In the genomic region with DNA sequence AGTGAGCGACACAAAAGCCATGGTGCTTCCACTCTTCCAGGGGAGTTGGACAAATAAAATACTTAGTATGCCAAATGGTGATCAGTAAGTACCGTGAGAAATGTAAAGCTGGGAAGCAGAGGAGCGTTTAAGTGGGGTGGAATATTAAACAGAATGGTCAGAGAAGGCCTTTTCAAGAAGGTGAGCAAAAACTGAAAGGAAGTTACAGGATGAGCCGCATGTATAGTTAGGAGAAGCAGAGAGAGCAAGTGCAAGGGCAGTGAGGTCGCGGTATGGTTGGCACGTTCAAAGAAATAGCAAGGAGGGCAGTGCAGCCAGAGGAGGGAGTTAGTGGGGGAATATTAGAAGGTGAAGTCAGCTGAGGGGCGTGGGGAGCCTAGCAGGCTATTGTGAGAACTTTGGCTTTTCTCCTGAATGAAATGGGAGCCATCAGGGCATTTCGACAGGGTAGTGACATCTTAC, we compare ENCODE assay signal across 8 cellular contexts. TPM values are rescaled to one million over a fixed set of nuclear protein-coding genes. Genes with fewer than 3 reads are reported as not detected.
DNase-seq lines count a peak whose midpoint lies in the region; ATAC-seq and TF ChIP-seq lines count a peak whose summit lies in the region.

No MANE protein-coding gene starts in this region.

- TF ChIP-seq CTCF in KMS-11 (conservative IDR thresholded peaks at IDR 0.05; ENCODE audit: low read depth, low read length) (no peak; the same call in 1 of the 2 replicates), MCF 10A (IDR thresholded peaks at IDR 0.05; ENCODE audit: unreplicated experiment) (no peak), foreskin keratinocyte (conservative IDR thresholded peaks at IDR 0.05) (no peak), GM20000 (IDR thresholded peaks at IDR 0.05; ENCODE audit: extremely low read depth, missing control alignments) (no peak)

- H3K4me3 ChIP-seq in CD8-positive, alpha-beta memory T cell (ENCODE audit: low read length), result peak overlapping the region; percentile 85
- H3K4me3 ChIP-seq in KMS-11 (IDR thresholded peaks at IDR 0.05; ENCODE audit: insufficient read depth, low read depth, low read length), result peak overlapping the region; percentile 81
- H3K4me3 ChIP-seq in mesodermal cell (ENCODE audit: extremely low read depth, insufficient read depth, low read length, poor library complexity, severe bottlenecking), result peak overlapping the region; percentile 86

- 39 to 48% methylated on average over 9 of the region's 9 CpGs for WGBS in mesodermal cell (ENCODE audit: insufficient coverage in 2 of 2), 2 experiments

- H3K27me3 ChIP-seq in CD8-positive, alpha-beta memory T cell (ENCODE audit: insufficient read depth, low read length, poor library complexity, severe bottlenecking), result no peaks in the 10 kb centered on the region
- H3K27me3 ChIP-seq in KMS-11 (ENCODE audit: insufficient read depth, low read depth) (no peaks in the 10 kb centered on the region), foreskin keratinocyte (no peaks in the 10 kb centered on the region)

- peaks cover 62 to 73% (median 70%) of the 10 kb centered on the region in 3 donors for H3K4me1 Mint-ChIP-seq in CD8-positive, alpha-beta memory T cell
- H3K4me1 Mint-ChIP-seq in MCF 10A (ENCODE audit: insufficient read depth, unreplicated experiment), result peaks cover 35% of the 10 kb centered on the region

- CTCF ChIA-PET in CD8-positive, alpha-beta memory T cell (lab: Charles Lee), result interaction anchor here (1.8 to 2.5 kb wide), 2 partner anchors 27 to 31 kb away, joined by 5 to 12 read pairs; a partner anchor contains a TSS
- CTCF ChIA-PET in MCF 10A (lab: Yijun Ruan, JAX), result interaction anchor here (0.6 to 1.2 kb wide), 2 partner anchors 31 to 441 kb away, joined by 3 read pairs; no protein-coding TSS in a partner anchor

- no peaks in the 10 kb centered on the region for H3K9me3 ChIP-seq in CD8-positive, alpha-beta memory T cell (ENCODE audit: low read length)
- H3K9me3 ChIP-seq in mesodermal cell (ENCODE audit: control insufficient read depth, low read length), result no peaks in the 10 kb centered on the region

- POLR2A ChIA-PET in CD8-positive, alpha-beta memory T cell (lab: Charles Lee), result interaction anchor here (0.8 kb wide), 1 partner anchor 27 kb away, joined by 3 read pairs; a partner anchor contains a TSS
- POLR2A ChIA-PET in MCF 10A (lab: Yijun Ruan, JAX), result interaction anchor here (0.6 to 3.3 kb wide), 15 partner anchors 10 to 396 kb away, joined by 3 to 30 read pairs (median 4); a partner anchor contains a TSS

- H3K27me3 Mint-ChIP-seq in CD8-positive, alpha-beta memory T cell, result peaks cover 0 to 6% of the 10 kb centered on the region in 2 donors
- no peaks in the 10 kb centered on the region for H3K27me3 Mint-ChIP-seq in MCF 10A (ENCODE audit: insufficient read depth, unreplicated experiment)

- H3K36me3 ChIP-seq in CD8-positive, alpha-beta memory T cell (ENCODE audit: insufficient read depth, low read length), result peaks cover 21% of the 10 kb centered on the region
- H3K36me3 ChIP-seq in KMS-11 (ENCODE audit: insufficient read depth) (no peaks in the 10 kb centered on the region), mesodermal cell (ENCODE audit: control insufficient read depth, insufficient read depth, low read length) (peaks cover 45% of the 10 kb centered on the region)

- peak overlapping the region; percentile 86 to 98 (median 94) for H3K4me3 Mint-ChIP-seq in CD8-positive, alpha-beta memory T cell
- H3K4me3 Mint-ChIP-seq in MCF 10A (ENCODE audit: unreplicated experiment), result peak overlapping the region; percentile 94

- peaks cover 3 to 54% (median 9%) of the 10 kb centered on the region in 3 donors for H3K36me3 Mint-ChIP-seq in CD8-positive, alpha-beta memory T cell
- peaks cover 29% of the 10 kb centered on the region for H3K36me3 Mint-ChIP-seq in MCF 10A (ENCODE audit: insufficient read depth, unreplicated experiment)

- H2AFZ ChIP-seq in KMS-11 (ENCODE audit: low read depth), result peak overlapping the region; percentile 74; the same call in 1 of the 2 replicates

- peak overlapping the region; percentile 79 for H3K27ac ChIP-seq in CD8-positive, alpha-beta memory T cell (ENCODE audit: low read depth, low read length)
- H3K27ac ChIP-seq in KMS-11 (peak overlapping the region; percentile 63), mesodermal cell (ENCODE audit: low read depth, low read length, severe bottlenecking) (no peak overlapping the region), foreskin keratinocyte (no peak overlapping the region)

- peaks cover 51% of the 10 kb centered on the region for H3K4me1 ChIP-seq in CD8-positive, alpha-beta memory T cell (ENCODE audit: insufficient read depth, low read length)
- H3K4me1 ChIP-seq in KMS-11 (ENCODE audit: low read depth, poor library complexity, severe bottlenecking) (peaks cover 41% of the 10 kb centered on the region), mesodermal cell (ENCODE audit: control insufficient read depth, insufficient read depth, low read length, poor library complexity, severe bottlenecking) (peaks cover 14% of the 10 kb centered on the region), foreskin keratinocyte (peaks cover 3% of the 10 kb centered on the region)

- H3K79me2 ChIP-seq in KMS-11 (ENCODE audit: insufficient read depth, low read depth), result peaks cover 46% of the 10 kb centered on the region

- peak overlapping the region; percentile 83 to 99 (median 93) for H3K27ac Mint-ChIP-seq in CD8-positive, alpha-beta memory T cell
- peak overlapping the region; percentile 94 for H3K27ac Mint-ChIP-seq in MCF 10A (ENCODE audit: low read depth, unreplicated experiment)

- H3K9ac ChIP-seq in KMS-11, result peak overlapping the region; percentile 75; the same call in 1 of the 2 replicates

- intact Hi-C loops in MCF 10A (cut with micrococcal nuclease), result no loop called here

- no TSS peak for BruUV-seq in MCF 10A (replicated peaks; lab: Mats Ljungman, UMichigan)

- DNase-seq in CD8-positive, alpha-beta memory T cell, result no peak
- DNase-seq in MCF 10A (ENCODE audit: unreplicated experiment), result no peak
- DNase-seq in foreskin keratinocyte, result no peak
- DNase-seq in GM20000 (ENCODE audit: low spot score), result no peak
- no peak for DNase-seq in NCI-H1048 (lab: John Stamatoyannopoulos, UW)

- no peaks in the 10 kb centered on the region for H4K20me1 ChIP-seq in KMS-11 (ENCODE audit: insufficient read depth)

- ATAC-seq in foreskin keratinocyte (no peak), HG02763 (IDR thresholded peaks at IDR 0.05; ENCODE audit: unreplicated experiment) (no peak)

- peak overlapping the region; percentile 74 for H3K4me2 ChIP-seq in KMS-11

- H3K9me3 Mint-ChIP-seq in CD8-positive, alpha-beta memory T cell, result no peaks in the 10 kb centered on the region
- no peaks in the 10 kb centered on the region for H3K9me3 Mint-ChIP-seq in MCF 10A (ENCODE audit: unreplicated experiment)

RNA-seq across cellular contexts. Expression of a gene that starts 0.7 kb away (rescaled TPM):
- total RNA-seq in CD8-positive, alpha-beta memory T cell, result 100 to 1,000 TPM; 184 to 205 TPM
- 190 TPM for polyA plus RNA-seq in CD8-positive, alpha-beta memory T cell
- total RNA-seq in MCF 10A (2022) (120 and 141 TPM in 2 replicates), foreskin keratinocyte (170 and 176 TPM in 2 replicates)
- 133 TPM for polyA plus RNA-seq in mesodermal cell (2013, experiment 1 of 2)
- 103 TPM for polyA plus RNA-seq in mesodermal cell (2013, experiment 2 of 2)
- polyA plus RNA-seq in foreskin keratinocyte, result 207 and 211 TPM in 2 replicates

RNA-seq across cellular contexts. Expression of a gene that starts 4.2 kb away (rescaled TPM):
- total RNA-seq in CD8-positive, alpha-beta memory T cell, result 10 to 100 TPM; 85.8 to 94.7 TPM
- polyA plus RNA-seq in CD8-positive, alpha-beta memory T cell, result 32.9 TPM
- total RNA-seq in MCF 10A (2022), result 27.9 and 38.9 TPM in 2 replicates
- polyA plus RNA-seq in mesodermal cell (2013, experiment 1 of 2), result 20.3 TPM
- polyA plus RNA-seq in mesodermal cell (2013, experiment 2 of 2), result 12.6 TPM
- total RNA-seq in foreskin keratinocyte, result 28.5 and 33.3 TPM in 2 replicates
- 27.1 and 34.1 TPM in 2 replicates for polyA plus RNA-seq in foreskin keratinocyte

RNA-seq across cellular contexts. Expression of a gene that starts 5.0 kb away (rescaled TPM):
- total RNA-seq in CD8-positive, alpha-beta memory T cell, result 10 to 100 TPM; 39.7 to 41.7 TPM
- 1.9 TPM for polyA plus RNA-seq in CD8-positive, alpha-beta memory T cell
- 56.3 and 68.4 TPM in 2 replicates for total RNA-seq in MCF 10A (2022)
- polyA plus RNA-seq in mesodermal cell (2013, experiment 1 of 2), result 71.6 TPM
- polyA plus RNA-seq in mesodermal cell (2013, experiment 2 of 2), result 57.1 TPM
- total RNA-seq in foreskin keratinocyte, result 90.6 and 99.1 TPM in 2 replicates
- 93.3 and 101 TPM in 2 replicates for polyA plus RNA-seq in foreskin keratinocyte

RNA-seq across cellular contexts. Expression of a gene that starts 17.4 kb away (rescaled TPM):
- total RNA-seq in CD8-positive, alpha-beta memory T cell, result 1 to 10 TPM; 2.7 to 3.4 TPM
- polyA plus RNA-seq in CD8-positive, alpha-beta memory T cell, result 0.43 TPM
- total RNA-seq in MCF 10A (2022), result 3.6 and 4.8 TPM in 2 replicates
- 6.6 TPM for polyA plus RNA-seq in mesodermal cell (2013, experiment 1 of 2)
- 5.2 TPM for polyA plus RNA-seq in mesodermal cell (2013, experiment 2 of 2)
- 12.4 and 12.9 TPM in 2 replicates for total RNA-seq in foreskin keratinocyte
- 17.0 and 17.7 TPM in 2 replicates for polyA plus RNA-seq in foreskin keratinocyte

RNA-seq across cellular contexts. Expression of a gene that starts 27.3 kb away (rescaled TPM):
- 10 to 100 TPM; 28.9 to 32.1 TPM for total RNA-seq in CD8-positive, alpha-beta memory T cell
- 16.0 TPM for polyA plus RNA-seq in CD8-positive, alpha-beta memory T cell
- 23.9 and 31.4 TPM in 2 replicates for total RNA-seq in MCF 10A (2022)
- polyA plus RNA-seq in mesodermal cell (2013, experiment 1 of 2), result 16.0 TPM
- 13.5 TPM for polyA plus RNA-seq in mesodermal cell (2013, experiment 2 of 2)
- total RNA-seq in foreskin keratinocyte, result 30.1 and 32.9 TPM in 2 replicates
- 23.6 and 25.9 TPM in 2 replicates for polyA plus RNA-seq in foreskin keratinocyte

Comparison
In these comparisons a context has a peak if more than half of its experiments do, and no peak if none do; other contexts are left out.
1. H3K27ac ChIP-seq: peak in CD8-positive, alpha-beta memory T cell (single experiment) and KMS-11 (single experiment); none in mesodermal cell (single experiment) and foreskin keratinocyte (single experiment).
2. Peak in every context shown above with its lines, with median percentiles within 50 percentile points of each other: H3K4me3 ChIP-seq.